In the genomic region with DNA sequence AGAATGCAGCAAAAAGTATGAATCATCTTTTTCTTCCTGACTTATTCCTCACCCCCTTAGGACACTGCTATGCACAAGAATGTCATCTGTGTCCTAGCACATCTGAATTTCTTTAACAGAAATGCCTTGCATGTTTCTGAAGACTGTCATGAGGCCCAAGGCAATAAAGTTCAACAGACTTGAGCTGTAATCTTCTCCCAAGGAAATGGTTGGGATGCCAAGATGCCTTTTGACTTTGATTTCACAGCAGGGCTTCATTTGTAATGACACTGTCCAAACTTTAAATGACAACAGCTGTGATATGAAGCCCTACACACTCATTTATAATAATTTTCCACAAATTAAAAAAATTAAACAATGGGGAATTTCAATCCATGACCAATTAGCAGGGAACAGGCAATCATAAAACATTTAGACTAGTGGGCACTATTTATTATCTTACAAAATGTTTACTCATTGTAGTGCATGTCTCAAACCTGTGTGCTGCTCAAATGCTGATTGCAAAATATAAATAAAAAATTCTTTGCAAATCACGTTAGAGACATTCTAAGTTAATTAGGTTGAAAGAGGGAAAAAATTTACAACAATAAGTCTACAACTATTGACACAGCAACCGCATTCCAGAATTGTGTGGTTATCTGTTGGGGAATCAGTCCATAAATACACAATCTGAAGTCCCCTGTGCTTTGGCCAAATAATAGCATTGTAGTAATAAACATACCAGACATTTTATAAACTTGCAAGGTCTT, we compare ENCODE assay signal across 10 cellular contexts.
DNase-seq lines count a peak whose midpoint lies in the region; ATAC-seq and TF ChIP-seq lines count a peak whose summit lies in the region.
"Had no signal": no experiment of that assay in that cellular context is flagged by ENCODE, and none has a peak within 500 bp of the region (broad histone marks: within the 10 kb centered on the region; RNA-seq: fewer than 3 reads in every experiment).

No MANE protein-coding gene starts in this region.

- ATAC-seq in GM23338, result peak; percentile 84
- peak; percentile 97 for ATAC-seq in foreskin keratinocyte
- ATAC-seq in gastrocnemius medialis, result peak; percentile 66 to 71
- ATAC-seq in GM21619 (IDR thresholded peaks at IDR 0.05; ENCODE audit: unreplicated experiment), result no peak
- no peak for ATAC-seq in effector memory CD8-positive, alpha-beta T cell (replicated peaks)
- ATAC-seq: naive thymus-derived CD4-positive, alpha-beta T cell had no signal

- TF ChIP-seq POLR2A in gastrocnemius medialis (IDR thresholded peaks at IDR 0.05), result no peak

- no peaks in the 10 kb centered on the region for H3K36me3 ChIP-seq in GM23338 (ENCODE audit: insufficient read depth)
- H3K36me3 ChIP-seq in gastrocnemius medialis, result peaks cover 0 to 8% of the 10 kb centered on the region in 2 donors

- TF ChIP-seq CTCF in GM23338 (conservative IDR thresholded peaks at IDR 0.05; ENCODE audit: low read depth in 2 of 2) (no peak), foreskin keratinocyte (conservative IDR thresholded peaks at IDR 0.05) (no peak), gastrocnemius medialis (IDR thresholded peaks at IDR 0.05 in 4 of 5, conservative IDR thresholded peaks at IDR 0.05 in 1 of 5) (no peak)

- H4K20me1 ChIP-seq in GM23338 (replicated peaks; ENCODE audit: insufficient read depth), result no peaks in the 10 kb centered on the region

- no peaks in the 10 kb centered on the region for H3K9me2 ChIP-seq in GM23338 (ENCODE audit: insufficient read depth)

- peaks cover 46% of the 10 kb centered on the region for H3K4me1 Mint-ChIP-seq in GM23338
- H3K4me1 Mint-ChIP-seq in effector memory CD8-positive, alpha-beta T cell (ENCODE audit: low read depth in 2 of 2), result no peaks in the 10 kb centered on the region

- peak overlapping the region; percentile 90 for H3K27ac Mint-ChIP-seq in GM23338
- no peak overlapping the region for H3K27ac Mint-ChIP-seq in effector memory CD8-positive, alpha-beta T cell

- H3K9me3 Mint-ChIP-seq in GM23338, result no peaks in the 10 kb centered on the region
- H3K9me3 Mint-ChIP-seq in effector memory CD8-positive, alpha-beta T cell, result no peaks in the 10 kb centered on the region
- H3K9me3 Mint-ChIP-seq: naive thymus-derived CD4-positive, alpha-beta T cell had no signal

- peaks cover 10% of the 10 kb centered on the region; the same call in 2 of the 3 replicates for H3K36me3 Mint-ChIP-seq in GM23338 (ENCODE audit: low read depth)
- H3K36me3 Mint-ChIP-seq in effector memory CD8-positive, alpha-beta T cell (ENCODE audit: insufficient read depth), result no peaks in the 10 kb centered on the region

- no peaks in the 10 kb centered on the region for H3K9me3 ChIP-seq in gastrocnemius medialis

- peak overlapping the region; percentile 10; the same call in 1 of the 2 replicates for H3K4me2 ChIP-seq in GM23338

- H3K4me3 Mint-ChIP-seq in GM23338, result no peak overlapping the region
- H3K4me3 Mint-ChIP-seq in effector memory CD8-positive, alpha-beta T cell, result no peak overlapping the region
- H3K4me3 Mint-ChIP-seq: naive thymus-derived CD4-positive, alpha-beta T cell had no signal

- DNase-seq in GM23338 (ENCODE audit: low spot score) (peak; percentile 86), SW 1271 (lab: John Stamatoyannopoulos, UW) (peak; percentile 93 to 98), foreskin keratinocyte (peak; percentile 96 to 98), gastrocnemius medialis (no peak), NCI-H1048 (lab: John Stamatoyannopoulos, UW) (no peak), NCI-H2227 (lab: John Stamatoyannopoulos, UW; ENCODE audit: unreplicated experiment) (no peak)
- no peak for DNase-seq in effector memory CD8-positive, alpha-beta T cell
- DNase-seq: naive thymus-derived CD4-positive, alpha-beta T cell; NCI-H1105 treated with DMSO at 0.1 percent for 48 hours had no signal

- H3K4me1 ChIP-seq in GM23338 (ENCODE audit: insufficient read depth) (peaks cover 28% of the 10 kb centered on the region), foreskin keratinocyte (peaks cover 33% of the 10 kb centered on the region), gastrocnemius medialis (no peaks in the 10 kb centered on the region)

- peaks cover 2% of the 10 kb centered on the region for H3K27me3 Mint-ChIP-seq in GM23338 (ENCODE audit: insufficient read depth, low read depth, poor library complexity)
- H3K27me3 Mint-ChIP-seq in effector memory CD8-positive, alpha-beta T cell, result no peaks in the 10 kb centered on the region
- H3K27me3 Mint-ChIP-seq: naive thymus-derived CD4-positive, alpha-beta T cell had no signal

- H3K4me3 ChIP-seq in GM23338, result no peak overlapping the region
- H3K4me3 ChIP-seq in gastrocnemius medialis, result no peak overlapping the region

- H3K79me2 ChIP-seq in GM23338 (replicated peaks; ENCODE audit: insufficient read depth), result no peaks in the 10 kb centered on the region

- no peaks in the 10 kb centered on the region for H3F3A ChIP-seq in GM23338 (replicated peaks; ENCODE audit: low read depth)

- intact Hi-C loops in gastrocnemius medialis (cut with DNase I; ENCODE audit: low total_unique reads), result no loop called here

- H3K27me3 ChIP-seq in GM23338 (ENCODE audit: insufficient read depth) (no peaks in the 10 kb centered on the region), foreskin keratinocyte (no peaks in the 10 kb centered on the region), gastrocnemius medialis (no peaks in the 10 kb centered on the region)

- in situ Hi-C loops in gastrocnemius medialis (cut with MboI; ENCODE audit: low sequenced_read_pairs in 4 of 4), result no loop called here

- no peak overlapping the region for H2AFZ ChIP-seq in GM23338

- H3K27ac ChIP-seq in GM23338 (ENCODE audit: low read depth) (peak overlapping the region; percentile 93), foreskin keratinocyte (peak overlapping the region; percentile 9), gastrocnemius medialis (peak overlapping the region in 1 of 4 donors; percentile 11)

TF ChIP-seq in GM23338, 12 proteins besides CTCF, POLR2A, EP300 and RAD21:
- TF ChIP-seq NANOG (IDR thresholded peaks at IDR 0.05; ENCODE audit: borderline replicate concordance) (peak; percentile 91), POLR2AphosphoS5 (IDR thresholded peaks at IDR 0.05; ENCODE audit: low read depth) (no peak), CREB1 (CRISPR knock-in tag; IDR thresholded peaks at IDR 0.05; ENCODE audit: low read depth) (no peak), JUNB (IDR thresholded peaks at IDR 0.05; ENCODE audit: unreplicated experiment) (no peak), EZH2phosphoT487 (IDR thresholded peaks at IDR 0.05; ENCODE audit: unreplicated experiment) (no peak)
- TF ChIP-seq, protein P1, sequence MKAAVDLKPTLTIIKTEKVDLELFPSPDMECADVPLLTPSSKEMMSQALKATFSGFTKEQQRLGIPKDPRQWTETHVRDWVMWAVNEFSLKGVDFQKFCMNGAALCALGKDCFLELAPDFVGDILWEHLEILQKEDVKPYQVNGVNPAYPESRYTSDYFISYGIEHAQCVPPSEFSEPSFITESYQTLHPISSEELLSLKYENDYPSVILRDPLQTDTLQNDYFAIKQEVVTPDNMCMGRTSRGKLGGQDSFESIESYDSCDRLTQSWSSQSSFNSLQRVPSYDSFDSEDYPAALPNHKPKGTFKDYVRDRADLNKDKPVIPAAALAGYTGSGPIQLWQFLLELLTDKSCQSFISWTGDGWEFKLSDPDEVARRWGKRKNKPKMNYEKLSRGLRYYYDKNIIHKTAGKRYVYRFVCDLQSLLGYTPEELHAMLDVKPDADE (IDR thresholded peaks at IDR 0.05), result peak; percentile 57; the same call in 1 of the 2 replicates

Comparison
In these comparisons a context has a peak if more than half of its experiments do, and no peak if none do; other contexts are left out.
1. ATAC-seq: peak in GM23338 (single experiment), foreskin keratinocyte (single experiment) and gastrocnemius medialis (2 of 2); none in GM21619 (single experiment) and effector memory CD8-positive, alpha-beta T cell (single experiment).
2. DNase-seq: peak in GM23338 (single experiment), SW 1271 (2 of 2) and foreskin keratinocyte (2 of 2); none in gastrocnemius medialis (0 of 2), NCI-H1048 (single experiment), NCI-H2227 (single experiment) and effector memory CD8-positive, alpha-beta T cell (0 of 3).